Comparison of ENCODE assay signal across 1 cellular context in the genomic region with DNA sequence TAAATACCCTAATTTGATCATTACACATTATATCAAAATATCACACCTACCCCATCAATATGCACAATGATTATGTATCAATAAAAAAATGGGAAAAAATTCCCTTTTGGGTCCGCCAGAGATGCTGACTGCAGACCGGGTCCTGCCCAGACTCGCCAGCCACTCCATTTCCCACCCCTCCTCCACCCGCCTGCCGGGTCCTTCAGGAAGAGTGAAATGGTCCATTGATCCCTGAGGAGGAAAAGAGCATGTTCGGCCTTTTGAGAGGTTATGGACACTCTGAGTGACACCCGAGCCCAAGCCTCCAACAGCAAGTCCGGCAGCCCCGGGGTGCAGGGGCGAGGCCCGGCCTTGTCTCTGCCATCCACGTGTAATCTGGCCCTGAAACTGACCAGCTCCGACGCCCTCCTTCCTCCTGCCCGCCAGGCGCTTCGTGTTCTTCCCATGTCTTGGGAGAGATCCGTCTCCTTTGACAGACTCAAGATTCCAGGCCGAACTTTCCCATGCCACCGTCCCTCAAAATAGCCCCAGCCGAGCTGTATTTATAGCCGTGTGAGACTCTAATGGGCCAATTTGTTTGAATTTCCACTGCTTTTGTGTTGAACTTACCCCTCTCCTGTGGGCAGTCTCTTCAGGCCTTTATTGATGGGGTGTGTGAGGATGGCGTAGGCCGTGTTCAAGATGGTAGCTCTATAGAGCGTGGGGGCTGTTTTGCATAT.
TF ChIP-seq lines count a peak whose summit lies in the region.

No MANE protein-coding gene starts in this region.

TF ChIP-seq in endothelial cell of umbilical vein, 7 proteins besides CTCF, POLR2A, EP300 and RAD21:
- TF ChIP-seq POLR2AphosphoS5 (IDR thresholded peaks at IDR 0.05; ENCODE audit: insufficient read depth, low read depth, low read length) (no peak), JUN (IDR thresholded peaks at IDR 0.05; ENCODE audit: borderline replicate concordance, insufficient read depth, insufficient read length, low read depth) (no peak), EZH2 (IDR thresholded peaks at IDR 0.05; ENCODE audit: borderline replicate concordance, low read depth, low read length, severe bottlenecking) (no peak), GATA2 (IDR thresholded peaks at IDR 0.05; ENCODE audit: insufficient read depth, insufficient read length, low read depth, low read length) (no peak), FOS (IDR thresholded peaks at IDR 0.05; ENCODE audit: borderline replicate concordance, insufficient read depth, low read length) (no peak), MYC (IDR thresholded peaks at IDR 0.05; ENCODE audit: low read depth, low read length) (no peak), MAX (IDR thresholded peaks at IDR 0.05; ENCODE audit: insufficient read depth, insufficient read length) (no peak)
